8 cellular contexts compared by ENCODE assay signal in the genomic region with DNA sequence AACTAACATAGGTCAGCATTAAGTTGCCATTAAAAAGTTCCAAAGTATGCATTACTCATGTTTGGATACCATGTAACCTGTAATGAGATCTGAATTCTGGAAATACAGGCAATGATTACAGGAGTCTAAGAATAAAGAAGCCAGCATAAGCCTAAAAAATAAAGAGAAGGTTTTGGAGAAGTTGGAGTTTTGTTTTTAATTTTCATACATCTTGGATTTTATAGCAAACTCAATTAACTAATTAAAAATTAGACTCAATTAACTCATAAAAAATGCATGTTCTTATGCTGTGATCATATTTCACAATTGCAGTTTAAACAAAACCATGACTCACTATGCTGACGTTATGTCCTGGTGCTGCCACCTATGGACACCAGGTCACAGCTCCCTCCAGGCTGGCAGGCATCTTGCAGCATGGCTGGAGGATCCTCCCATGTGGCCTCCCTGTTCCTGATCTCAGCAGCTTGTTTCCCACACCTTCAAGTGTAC.
DNase-seq lines count a peak whose midpoint lies in the region; ATAC-seq, FAIRE-seq and TF ChIP-seq lines count a peak whose summit lies in the region.

No MANE protein-coding gene starts in this region.

- TF ChIP-seq CTCF in endothelial cell of umbilical vein (IDR thresholded peaks at IDR 0.05; ENCODE audit: extremely low read depth in 1 of 2, insufficient read depth in 1 of 2, low read depth in 1 of 2, low read length in 2 of 2) = no peak
- peak; percentile 54 for TF ChIP-seq CTCF in neural progenitor cell (IDR thresholded peaks at IDR 0.05)
- no peak for TF ChIP-seq CTCF in GM10266 (IDR thresholded peaks at IDR 0.05; ENCODE audit: control insufficient read depth, insufficient read depth, low read depth, missing control alignments)

- POLR2A ChIA-PET in endothelial cell of umbilical vein (lab: Charles Lee) = no interaction called here

- H3K4me1 ChIP-seq in endothelial cell of umbilical vein (ENCODE audit: control insufficient read depth, extremely low read depth, insufficient read depth, low read length) = peaks cover 12% of the 10 kb centered on the region
- H3K4me1 ChIP-seq in neural progenitor cell = peaks cover 12% of the 10 kb centered on the region

- no peaks in the 10 kb centered on the region for H3K27me3 Mint-ChIP-seq in neural progenitor cell (ENCODE audit: insufficient read depth, low read depth)

- H3K4me2 ChIP-seq in endothelial cell of umbilical vein (ENCODE audit: insufficient read depth, low read length) (peak overlapping the region; percentile 28), neural progenitor cell (no peak overlapping the region)

- H3F3A ChIP-seq in neural progenitor cell (ENCODE audit: low read depth) = no peaks in the 10 kb centered on the region

- H3K4me3 ChIP-seq in endothelial cell of umbilical vein (replicated peaks in 1 of 3; ENCODE audit: insufficient read depth in 1 of 3, low read depth in 1 of 3, low read length in 3 of 3) = no peak overlapping the region
- H3K4me3 ChIP-seq in neural progenitor cell = no peak overlapping the region

- H3K79me2 ChIP-seq in endothelial cell of umbilical vein (ENCODE audit: control insufficient read depth, insufficient read depth, low read length) (no peaks in the 10 kb centered on the region), neural progenitor cell (ENCODE audit: low read depth) (no peaks in the 10 kb centered on the region)

- intact Hi-C loops in endothelial cell of umbilical vein (cut with micrococcal nuclease) = loop anchor here (2.0 kb wide), 1 partner anchor 174 kb away; no protein-coding TSS in a partner anchor

- BruUV-seq in endothelial cell of umbilical vein (replicated peaks; lab: Mats Ljungman, UMichigan) = no TSS peak

- H3K9me3 ChIP-seq in endothelial cell of umbilical vein (replicated peaks; ENCODE audit: control insufficient read depth, insufficient read depth, low read length) (no peaks in the 10 kb centered on the region), neural progenitor cell (ENCODE audit: low read depth) (no peaks in the 10 kb centered on the region)

- ATAC-seq in HG02610 (IDR thresholded peaks at IDR 0.05; ENCODE audit: unreplicated experiment) (peak; percentile 67), GM21619 (IDR thresholded peaks at IDR 0.05; ENCODE audit: unreplicated experiment) (no peak), HG02759 (IDR thresholded peaks at IDR 0.05; ENCODE audit: unreplicated experiment) (no peak)

- H4K20me1 ChIP-seq in endothelial cell of umbilical vein (replicated peaks; ENCODE audit: control insufficient read depth, extremely low read depth, insufficient read depth, low read length) (no peaks in the 10 kb centered on the region), neural progenitor cell (ENCODE audit: low read depth) (no peaks in the 10 kb centered on the region)

- H3K27ac ChIP-seq in endothelial cell of umbilical vein (ENCODE audit: insufficient read depth, low read depth, low read length) (peak overlapping the region; percentile 53), neural progenitor cell (no peak overlapping the region)

- no peaks in the 10 kb centered on the region for H3K36me3 Mint-ChIP-seq in neural progenitor cell

- DNase-seq in DMS53 (lab: John Stamatoyannopoulos, UW) (peak; percentile 93), OCI-M1 (lab: John Stamatoyannopoulos, UW) (peak; percentile 79), endothelial cell of umbilical vein (ENCODE audit: low read depth, low spot score) (peak; percentile 10), neural progenitor cell (ENCODE audit: low spot score) (peak; percentile 52), GM10266 (ENCODE audit: extremely low spot score) (no peak)

- H3K9ac ChIP-seq in endothelial cell of umbilical vein (replicated peaks; ENCODE audit: extremely low read depth, insufficient read depth, low read length) (no peak overlapping the region), neural progenitor cell (no peak overlapping the region)

- FAIRE-seq in endothelial cell of umbilical vein (lab: Jason Lieb, UNC) = peak; percentile 86

- dilution Hi-C loops in endothelial cell of umbilical vein (cut with MboI; ENCODE audit: extremely low pct_ligation_motif_present, low sequenced_read_pairs) = no loop called here

- H3K9me3 Mint-ChIP-seq in neural progenitor cell = no peaks in the 10 kb centered on the region

- H2AFZ ChIP-seq in endothelial cell of umbilical vein (ENCODE audit: low read depth, low read length) = peak overlapping the region; percentile 46
- H2AFZ ChIP-seq in neural progenitor cell (replicated peaks) = no peak overlapping the region

- CTCF ChIA-PET in endothelial cell of umbilical vein (lab: Charles Lee) = no interaction called here

- H3K4me3 Mint-ChIP-seq in neural progenitor cell = no peak overlapping the region

- no peaks in the 10 kb centered on the region for H3K9me1 ChIP-seq in endothelial cell of umbilical vein (replicated peaks; ENCODE audit: control insufficient read depth, extremely low read depth, insufficient read depth, low read length)

- peaks cover 13% of the 10 kb centered on the region for H3K4me1 Mint-ChIP-seq in neural progenitor cell

- H3K36me3 ChIP-seq in endothelial cell of umbilical vein (ENCODE audit: control insufficient read depth in 2 of 2, extremely low read depth in 1 of 2, insufficient read depth in 2 of 2, low read length in 2 of 2) (no peaks in the 10 kb centered on the region), neural progenitor cell (no peaks in the 10 kb centered on the region)

- no peaks in the 10 kb centered on the region for H3K27me3 ChIP-seq in endothelial cell of umbilical vein (ENCODE audit: control insufficient read depth in 2 of 2, insufficient read depth in 2 of 2, low read length in 2 of 2)
- no peaks in the 10 kb centered on the region for H3K27me3 ChIP-seq in neural progenitor cell

- H3K27ac Mint-ChIP-seq in neural progenitor cell = no peak overlapping the region

- TF ChIP-seq POLR2A in endothelial cell of umbilical vein (IDR thresholded peaks at IDR 0.05; ENCODE audit: low read depth, low read length) = no peak

TF ChIP-seq in endothelial cell of umbilical vein, 7 proteins besides CTCF, POLR2A, EP300 and RAD21:
- TF ChIP-seq GATA2 (IDR thresholded peaks at IDR 0.05; ENCODE audit: insufficient read depth, insufficient read length, low read depth, low read length) (no peak), EZH2 (IDR thresholded peaks at IDR 0.05; ENCODE audit: borderline replicate concordance, low read depth, low read length, severe bottlenecking) (no peak), FOS (IDR thresholded peaks at IDR 0.05; ENCODE audit: borderline replicate concordance, insufficient read depth, low read length) (no peak), MYC (IDR thresholded peaks at IDR 0.05; ENCODE audit: low read depth, low read length) (peak; percentile 71), POLR2AphosphoS5 (IDR thresholded peaks at IDR 0.05; ENCODE audit: insufficient read depth, low read depth, low read length) (no peak), JUN (IDR thresholded peaks at IDR 0.05; ENCODE audit: borderline replicate concordance, insufficient read depth, insufficient read length, low read depth) (peak; percentile 28)
- TF ChIP-seq, protein P1, sequence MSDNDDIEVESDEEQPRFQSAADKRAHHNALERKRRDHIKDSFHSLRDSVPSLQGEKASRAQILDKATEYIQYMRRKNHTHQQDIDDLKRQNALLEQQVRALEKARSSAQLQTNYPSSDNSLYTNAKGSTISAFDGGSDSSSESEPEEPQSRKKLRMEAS (IDR thresholded peaks at IDR 0.05; ENCODE audit: insufficient read depth, insufficient read length) = no peak
